8 cellular contexts compared by ENCODE assay signal in genomic region chr18:10490401-10491289, GRCh38. TPM values are rescaled to one million over a fixed set of nuclear protein-coding genes. Genes with fewer than 3 reads are reported as not detected.
DNase-seq lines count a peak whose midpoint lies in the region; ATAC-seq and TF ChIP-seq lines count a peak whose summit lies in the region.

No MANE protein-coding gene starts in this region.

- H3K27ac Mint-ChIP-seq in Calu3 (ENCODE audit: unreplicated experiment), result no peak overlapping the region
- peak overlapping the region; percentile 46 to 72 for H3K27ac Mint-ChIP-seq in effector memory CD8-positive, alpha-beta T cell

- ATAC-seq in GM19463 (IDR thresholded peaks at IDR 0.05; ENCODE audit: unreplicated experiment), result peak; percentile 100
- ATAC-seq in HG03457 (IDR thresholded peaks at IDR 0.05; ENCODE audit: unreplicated experiment), result peak; percentile 93
- ATAC-seq in effector memory CD8-positive, alpha-beta T cell (replicated peaks), result peak; percentile 98

- no peaks in the 10 kb centered on the region for H3K4me1 Mint-ChIP-seq in Calu3 (ENCODE audit: low read depth, unreplicated experiment)
- H3K4me1 Mint-ChIP-seq in effector memory CD8-positive, alpha-beta T cell (ENCODE audit: low read depth in 2 of 2), result peaks cover 10% of the 10 kb centered on the region in 2 donors

- TF ChIP-seq CTCF in Calu3 (IDR thresholded peaks at IDR 0.05; ENCODE audit: unreplicated experiment) (peak; percentile 46), WERI-Rb-1 (IDR thresholded peaks at IDR 0.05; ENCODE audit: low read depth, low read length) (peak; percentile 41)

- H3K4me3 Mint-ChIP-seq in Calu3 (ENCODE audit: low read depth, unreplicated experiment), result no peak overlapping the region
- no peak overlapping the region for H3K4me3 Mint-ChIP-seq in effector memory CD8-positive, alpha-beta T cell

- BruUV-seq in Calu3 (replicated peaks; lab: Mats Ljungman, UMichigan), result no TSS peak

- peaks cover 51% of the 10 kb centered on the region for H3K27me3 Mint-ChIP-seq in Calu3 (ENCODE audit: unreplicated experiment)
- H3K27me3 Mint-ChIP-seq in effector memory CD8-positive, alpha-beta T cell, result peaks cover 14 to 20% of the 10 kb centered on the region in 2 donors

- H3K36me3 Mint-ChIP-seq in Calu3 (ENCODE audit: insufficient read depth, unreplicated experiment), result no peaks in the 10 kb centered on the region
- no peaks in the 10 kb centered on the region for H3K36me3 Mint-ChIP-seq in effector memory CD8-positive, alpha-beta T cell (ENCODE audit: insufficient read depth)

- no peak overlapping the region for H3K4me3 ChIP-seq in WERI-Rb-1 (ENCODE audit: low read depth, low read length)

- peaks cover 4% of the 10 kb centered on the region; the same call in 1 of the 2 replicates for H3K36me3 ChIP-seq in WERI-Rb-1

- no peaks in the 10 kb centered on the region for H3K27me3 ChIP-seq in WERI-Rb-1 (ENCODE audit: insufficient read depth, low read depth, severe bottlenecking)

- intact Hi-C loops in Calu3 (cut with micrococcal nuclease; ENCODE audit: unreplicated experiment) (no loop called here), posterior vena cava (cut with DNase I) (no loop called here)

- CTCF ChIA-PET in Calu3 (lab: Charles Lee), result no interaction called here

- no peaks in the 10 kb centered on the region for H3K9me3 ChIP-seq in WERI-Rb-1 (ENCODE audit: severe bottlenecking)

- no peaks in the 10 kb centered on the region for H3K9me3 Mint-ChIP-seq in Calu3 (ENCODE audit: low read depth, unreplicated experiment)
- H3K9me3 Mint-ChIP-seq in effector memory CD8-positive, alpha-beta T cell, result no peaks in the 10 kb centered on the region

- H3K27ac ChIP-seq in WERI-Rb-1, result no peak overlapping the region

- DNase-seq in Calu3, result peak; percentile 71
- peak; percentile 54 for DNase-seq in WERI-Rb-1
- peak; percentile 32 to 40 (median 32) for DNase-seq in effector memory CD8-positive, alpha-beta T cell
- peak; percentile 12 to 20 (median 13) for DNase-seq in stimulated activated CD4-positive, alpha-beta T cell treated with anti-CD3 and anti-CD28 coated beads, TNF-alpha, amount 100 ng/mL, for 4 hours (ENCODE audit: low read depth in 3 of 3)
- no peak for DNase-seq in posterior vena cava (ENCODE audit: low spot score)
- DNase-seq in GDM1 (lab: John Stamatoyannopoulos, UW), result no peak

RNA-seq across cellular contexts. Expression of gene NAPG, which starts 35.2 kb away (rescaled TPM):
- total RNA-seq in Calu3 (2022) (35.6 and 45.0 TPM in 2 replicates), posterior vena cava (10 to 100 TPM; 29.4 to 43.0 TPM)

RNA-seq across cellular contexts. Expression of gene APCDD1, which starts 36.2 kb away (rescaled TPM):
- total RNA-seq in Calu3 (2022) (0.51 TPM in 1 of 2 replicates, not detected in the other), posterior vena cava (10 to 100 TPM; 13.9 to 38.5 TPM)

Comparison
In these comparisons a context has a peak if more than half of its experiments do, and no peak if none do; other contexts are left out.
1. DNase-seq: peak in Calu3 (single experiment), WERI-Rb-1 (single experiment), effector memory CD8-positive, alpha-beta T cell (3 of 3) and stimulated activated CD4-positive, alpha-beta T cell treated with anti-CD3 and anti-CD28 coated beads, TNF-alpha, amount 100 ng/mL, for 4 hours (3 of 3); none in posterior vena cava (single experiment) and GDM1 (single experiment).
2. Peak in every context shown above with its lines, with median percentiles within 50 percentile points of each other: ATAC-seq.